ENCODE assay signal across 9 cellular contexts in genomic region chr1:220217383-220217988, GRCh38. TPM values are rescaled to one million over a fixed set of nuclear protein-coding genes. Genes with fewer than 3 reads are reported as not detected.
A peak's percentile ranks its signal among the peaks of the same experiment; 100 is the strongest.
DNase-seq lines count a peak whose midpoint lies in the region; ATAC-seq and TF ChIP-seq lines count a peak whose summit lies in the region.
"Had no signal": no experiment of that assay in that cellular context is flagged by ENCODE, and none has a peak within 500 bp of the region (broad histone marks: within the 10 kb centered on the region; RNA-seq: fewer than 3 reads in every experiment).

No MANE protein-coding gene starts in this region.

- ATAC-seq in HG03378 (IDR thresholded peaks at IDR 0.05; ENCODE audit: unreplicated experiment): no peak

- in situ Hi-C loops in ACHN (cut with HindIII; ENCODE audit: low pct_ligation_motif_present, low pct_unique_long_range_greater_than_20kb, low sequenced_read_pairs): no loop called here

- no peaks in the 10 kb centered on the region for H3K27me3 ChIP-seq in Peyer's patch
- H3K27me3 ChIP-seq: upper lobe of left lung had no signal

- no peak for TF ChIP-seq POLR2A in Peyer's patch (IDR thresholded peaks at IDR 0.05)

- DNase-seq in ACHN: peak; percentile 37
- no peak for DNase-seq in Peyer's patch
- no peak for DNase-seq in fibroblast of the aortic adventitia (ENCODE audit: low read depth)
- no peak for DNase-seq in AG08396 (ENCODE audit: low spot score)
- DNase-seq in retina: no peak
- no peak for DNase-seq in activated CD8-positive, alpha-beta memory T cell treated with anti-CD3 and anti-CD28 coated beads, Interleukin-2, amount 50 U/mL, for 4 hours
- DNase-seq: upper lobe of left lung had no signal

- H3K9me3 ChIP-seq in Peyer's patch: no peaks in the 10 kb centered on the region
- H3K9me3 ChIP-seq: upper lobe of left lung had no signal

- peaks cover 0 to 3% (median 0%) of the 10 kb centered on the region in 4 donors for H3K4me1 ChIP-seq in Peyer's patch

- H3K4me3 ChIP-seq in GM12875 (ENCODE audit: low read depth, low read length) (no peak overlapping the region), Peyer's patch (no peak overlapping the region), fibroblast of the aortic adventitia (ENCODE audit: low read depth, low read length) (no peak overlapping the region)
- H3K4me3 ChIP-seq: upper lobe of left lung had no signal

- peak; percentile 51; the same call in 1 of the 2 replicates for TF ChIP-seq CTCF in GM12875 (IDR thresholded peaks at IDR 0.05; ENCODE audit: borderline replicate concordance, insufficient read depth, low read depth, low read length)
- TF ChIP-seq CTCF in Peyer's patch (IDR thresholded peaks at IDR 0.05): peak in 4 of 6 experiments; percentile 34 to 56 (median 54)
- TF ChIP-seq CTCF in fibroblast of the aortic adventitia (IDR thresholded peaks at IDR 0.05; ENCODE audit: insufficient read depth, low read length): peak; percentile 36

- H3K27ac ChIP-seq in Peyer's patch: no peak overlapping the region
- H3K27ac ChIP-seq: upper lobe of left lung had no signal

- H3K36me3 ChIP-seq in Peyer's patch: peaks cover 0 to 2% (median 0%) of the 10 kb centered on the region in 3 donors

RNA-seq across cellular contexts. Expression of gene RAB3GAP2, which starts 54.8 kb away (rescaled TPM):
- total RNA-seq in Peyer's patch: 10 to 100 TPM; 23.6 to 33.8 (median 27.7) TPM
- total RNA-seq in fibroblast of the aortic adventitia (ENCODE audit: low replicate concordance): 32.4 and 39.7 TPM in 2 replicates
